Comparison of ENCODE assay signal across 20 cellular contexts in genomic region chr5:137365126-137365865, GRCh38.
"Had no signal": no experiment of that assay in that cellular context is flagged by ENCODE, and none has a peak within 500 bp of the region (broad histone marks: within the 10 kb centered on the region; RNA-seq: fewer than 3 reads in every experiment).

No MANE protein-coding gene starts in this region.

- H3K27me3 Mint-ChIP-seq: activated CD4-positive, alpha-beta memory T cell treated with anti-CD3 and anti-CD28 coated beads for 36 hours; stimulated activated memory B cell treated with anti-CD40 and anti-IgM and Interleukin-4, amounts not matched to agents 10 μg/mL and 1 μg/mL and 100 μg/mL, for 72 hours had no signal

- DNase-seq: activated CD4-positive, alpha-beta memory T cell treated with anti-CD3 and anti-CD28 coated beads for 36 hours; activated CD4-positive, alpha-beta T cell treated with anti-CD3 and anti-CD28 coated beads for 1 hour; activated effector memory CD4-positive, alpha-beta T cell treated with Interleukin-2 at 50 U/mL for 16 hours; activated T-cell treated with anti-CD3 and anti-CD28 coated beads, Interleukin-2, amount 50 U/mL, for 4 hours; amniotic stem cell; central memory CD4-positive, alpha-beta T cell; esophagus squamous epithelium; nephron progenitor cell; occipital lobe; sigmoid colon; stimulated activated CD4-positive, alpha-beta T cell treated with anti-CD3 and anti-CD28 coated beads, Interleukin-12 subunit alpha, Interleukin-12 subunit beta, amount 100 ng/mL, for 4 hours; stimulated activated CD4-positive, alpha-beta T cell treated with anti-CD3 and anti-CD28 coated beads, Interleukin-2, amount 100 ng/mL, for 24 hours; T-helper 1 cell; thyroid gland had no signal

- H3K4me1 ChIP-seq: thyroid gland had no signal

- H3K4me1 Mint-ChIP-seq: activated naive CD4-positive, alpha-beta T cell treated with anti-CD3 and anti-CD28 coated beads, Interleukin-2, amount 50 U/mL, for 24 hours; nephron progenitor cell; stimulated activated memory B cell treated with anti-CD40 and anti-IgM and Interleukin-4, amounts not matched to agents 10 μg/mL and 1 μg/mL and 100 μg/mL, for 72 hours had no signal

- H3K36me3 ChIP-seq: esophagus squamous epithelium, sigmoid colon, thyroid gland had no signal

- H3K4me3 ChIP-seq: coronary artery, esophagus squamous epithelium, lung, sigmoid colon, thyroid gland had no signal

- H3K36me3 Mint-ChIP-seq: activated CD4-positive, alpha-beta memory T cell treated with anti-CD3 and anti-CD28 coated beads for 36 hours; activated naive CD4-positive, alpha-beta T cell treated with anti-CD3 and anti-CD28 coated beads, Interleukin-2, amount 50 U/mL, for 24 hours; brain; mesothelial cell of epicardium; stimulated activated memory B cell treated with anti-CD40 and anti-IgM and Interleukin-4, amounts not matched to agents 10 μg/mL and 1 μg/mL and 100 μg/mL, for 72 hours had no signal

- H3K4me3 Mint-ChIP-seq: activated CD4-positive, alpha-beta memory T cell treated with anti-CD3 and anti-CD28 coated beads for 36 hours; activated naive CD4-positive, alpha-beta T cell treated with anti-CD3 and anti-CD28 coated beads, Interleukin-2, amount 50 U/mL, for 24 hours; activated T-cell treated with anti-CD3 and anti-CD28 coated beads, Interleukin-2, amount 50 U/mL, for 4 hours; brain; mesothelial cell of epicardium; nephron progenitor cell; stimulated activated memory B cell treated with anti-CD40 and anti-IgM and Interleukin-4, amounts not matched to agents 10 μg/mL and 1 μg/mL and 100 μg/mL, for 72 hours had no signal

- H3K9me3 ChIP-seq: esophagus squamous epithelium, sigmoid colon, thyroid gland had no signal

- H3K9me3 Mint-ChIP-seq: activated CD4-positive, alpha-beta memory T cell treated with anti-CD3 and anti-CD28 coated beads for 36 hours; activated naive CD4-positive, alpha-beta T cell treated with anti-CD3 and anti-CD28 coated beads, Interleukin-2, amount 50 U/mL, for 24 hours; activated T-cell treated with anti-CD3 and anti-CD28 coated beads, Interleukin-2, amount 50 U/mL, for 4 hours; brain; mesothelial cell of epicardium; nephron progenitor cell; stimulated activated memory B cell treated with anti-CD40 and anti-IgM and Interleukin-4, amounts not matched to agents 10 μg/mL and 1 μg/mL and 100 μg/mL, for 72 hours had no signal

- ATAC-seq: activated T-cell treated with anti-CD3 and anti-CD28 coated beads, Interleukin-2, amount 50 U/mL, for 4 hours; stimulated activated memory B cell treated with anti-CD40 and anti-IgM and Interleukin-4, amounts not matched to agents 10 μg/mL and 1 μg/mL and 100 μg/mL, for 72 hours had no signal

- H3K27ac Mint-ChIP-seq: activated CD4-positive, alpha-beta memory T cell treated with anti-CD3 and anti-CD28 coated beads for 36 hours; activated naive CD4-positive, alpha-beta T cell treated with anti-CD3 and anti-CD28 coated beads, Interleukin-2, amount 50 U/mL, for 24 hours; brain; mesothelial cell of epicardium; nephron progenitor cell; stimulated activated memory B cell treated with anti-CD40 and anti-IgM and Interleukin-4, amounts not matched to agents 10 μg/mL and 1 μg/mL and 100 μg/mL, for 72 hours had no signal

- H3K27ac ChIP-seq: coronary artery, esophagus squamous epithelium, sigmoid colon, thyroid gland had no signal
